15 cellular contexts compared by ENCODE assay signal in the genomic region with DNA sequence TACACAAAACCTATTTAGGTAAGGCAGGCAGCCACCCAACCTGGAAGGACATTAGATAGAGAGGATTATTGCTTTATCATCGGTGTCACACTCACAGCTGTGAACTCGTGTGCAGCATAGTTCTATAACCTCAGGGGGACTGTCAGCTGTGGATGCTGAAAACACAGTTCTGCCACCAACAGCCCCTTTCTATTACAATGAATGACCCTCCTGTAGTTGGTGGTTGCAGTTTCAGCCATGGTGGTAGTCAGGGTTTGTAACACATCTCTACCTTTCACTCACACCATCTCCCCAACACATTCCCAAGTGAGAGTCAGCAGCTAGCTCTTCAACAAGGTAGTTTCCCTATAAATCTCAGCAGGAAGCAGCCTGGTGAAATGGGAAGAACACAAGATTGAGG.
DNase-seq lines count a peak whose midpoint lies in the region; ATAC-seq and TF ChIP-seq lines count a peak whose summit lies in the region.
"Had no signal": no experiment of that assay in that cellular context is flagged by ENCODE, and none has a peak within 500 bp of the region (broad histone marks: within the 10 kb centered on the region; RNA-seq: fewer than 3 reads in every experiment).

No MANE protein-coding gene starts in this region.

- TF ChIP-seq CTCF in foreskin keratinocyte (conservative IDR thresholded peaks at IDR 0.05) (no peak), uterus (IDR thresholded peaks at IDR 0.05) (no peak)

- H3K4me1 ChIP-seq in foreskin keratinocyte (no peaks in the 10 kb centered on the region), uterus (no peaks in the 10 kb centered on the region)
- H3K4me1 ChIP-seq: adrenal gland had no signal

- TF ChIP-seq POLR2A in uterus (IDR thresholded peaks at IDR 0.05): no peak

- DNase-seq in foreskin keratinocyte: no peak
- DNase-seq in natural killer cell treated with Interleukin-12 subunit alpha and Interleukin-12 subunit beta and Interleukin-15 and Interleukin-18, amount 100 ng/mL, for 72 hours (ENCODE audit: low spot score): no peak
- DNase-seq in activated gamma-delta T cell treated with Interleukin-2 at 50 U/mL for 16 hours: no peak
- no peak for DNase-seq in uterus
- DNase-seq: activated CD8-positive, alpha-beta memory T cell treated with anti-CD3 and anti-CD28 coated beads, Interleukin-2, amount 50 U/mL, for 4 hours; adrenal gland; DMS79 treated with DMSO at 0.1 percent for 48 hours; NCI-H1092; NCI-H524 treated with DMSO at 0.1 percent for 48 hours; SIG-M5 had no signal

- ATAC-seq in GM18508 (IDR thresholded peaks at IDR 0.05; ENCODE audit: insufficient read depth, unreplicated experiment): peak; percentile 89
- ATAC-seq in GM19463 (IDR thresholded peaks at IDR 0.05; ENCODE audit: unreplicated experiment): peak; percentile 92
- peak; percentile 84 for ATAC-seq in HG02798 (IDR thresholded peaks at IDR 0.05; ENCODE audit: poor library complexity, unreplicated experiment)
- ATAC-seq in HG03432 (IDR thresholded peaks at IDR 0.05; ENCODE audit: unreplicated experiment): peak; percentile 86
- ATAC-seq in foreskin keratinocyte: no peak
- no peak for ATAC-seq in natural killer cell treated with Interleukin-12 subunit alpha and Interleukin-12 subunit beta and Interleukin-15 and Interleukin-18, amount 100 ng/mL, for 72 hours

- no peaks in the 10 kb centered on the region for H3K4me1 Mint-ChIP-seq in natural killer cell treated with Interleukin-12 subunit alpha and Interleukin-12 subunit beta and Interleukin-15 and Interleukin-18, amount 100 ng/mL, for 72 hours (ENCODE audit: low read depth in 2 of 2)

- H3K4me3 ChIP-seq in uterus: no peak overlapping the region
- H3K4me3 ChIP-seq: adrenal gland had no signal

- no peaks in the 10 kb centered on the region for H3K36me3 Mint-ChIP-seq in natural killer cell treated with Interleukin-12 subunit alpha and Interleukin-12 subunit beta and Interleukin-15 and Interleukin-18, amount 100 ng/mL, for 72 hours

- H3K9me3 ChIP-seq in uterus: no peaks in the 10 kb centered on the region
- H3K9me3 ChIP-seq: adrenal gland had no signal

- H3K9me3 Mint-ChIP-seq in natural killer cell treated with Interleukin-12 subunit alpha and Interleukin-12 subunit beta and Interleukin-15 and Interleukin-18, amount 100 ng/mL, for 72 hours: no peaks in the 10 kb centered on the region
- H3K9me3 Mint-ChIP-seq: dendritic cell treated with granulocyte-macrophage colony-stimulating factor and Interleukin-4, amounts not matched to agents 40 ng/mL and 50 ng/mL, for 4 days had no signal

- H3K27ac ChIP-seq in foreskin keratinocyte: no peak overlapping the region
- no peak overlapping the region for H3K27ac ChIP-seq in uterus
- H3K27ac ChIP-seq: adrenal gland had no signal

- H3K27me3 Mint-ChIP-seq in natural killer cell treated with Interleukin-12 subunit alpha and Interleukin-12 subunit beta and Interleukin-15 and Interleukin-18, amount 100 ng/mL, for 72 hours: no peaks in the 10 kb centered on the region

- no peaks in the 10 kb centered on the region for H3K36me3 ChIP-seq in uterus
- H3K36me3 ChIP-seq: adrenal gland had no signal

- intact Hi-C loops in uterus (cut with DNase I; ENCODE audit: low total_unique reads): no loop called here

- no peak overlapping the region for H3K4me3 Mint-ChIP-seq in natural killer cell treated with Interleukin-12 subunit alpha and Interleukin-12 subunit beta and Interleukin-15 and Interleukin-18, amount 100 ng/mL, for 72 hours
- H3K4me3 Mint-ChIP-seq: dendritic cell treated with granulocyte-macrophage colony-stimulating factor and Interleukin-4, amounts not matched to agents 40 ng/mL and 50 ng/mL, for 4 days had no signal

- H3K27me3 ChIP-seq in foreskin keratinocyte (no peaks in the 10 kb centered on the region), uterus (no peaks in the 10 kb centered on the region)
- H3K27me3 ChIP-seq: adrenal gland had no signal

- H3K27ac Mint-ChIP-seq in natural killer cell treated with Interleukin-12 subunit alpha and Interleukin-12 subunit beta and Interleukin-15 and Interleukin-18, amount 100 ng/mL, for 72 hours: no peak overlapping the region
- H3K27ac Mint-ChIP-seq: dendritic cell treated with granulocyte-macrophage colony-stimulating factor and Interleukin-4, amounts not matched to agents 40 ng/mL and 50 ng/mL, for 4 days had no signal

Comparison
In these comparisons a context has a peak if more than half of its experiments do, and no peak if none do; other contexts are left out.
1. ATAC-seq: peak in GM18508 (single experiment), GM19463 (single experiment), HG02798 (single experiment) and HG03432 (single experiment); none in foreskin keratinocyte (single experiment) and natural killer cell treated with Interleukin-12 subunit alpha and Interleukin-12 subunit beta and Interleukin-15 and Interleukin-18, amount 100 ng/mL, for 72 hours (0 of 2).